ENCODE assay signal across 1 cellular context in the genomic region with DNA sequence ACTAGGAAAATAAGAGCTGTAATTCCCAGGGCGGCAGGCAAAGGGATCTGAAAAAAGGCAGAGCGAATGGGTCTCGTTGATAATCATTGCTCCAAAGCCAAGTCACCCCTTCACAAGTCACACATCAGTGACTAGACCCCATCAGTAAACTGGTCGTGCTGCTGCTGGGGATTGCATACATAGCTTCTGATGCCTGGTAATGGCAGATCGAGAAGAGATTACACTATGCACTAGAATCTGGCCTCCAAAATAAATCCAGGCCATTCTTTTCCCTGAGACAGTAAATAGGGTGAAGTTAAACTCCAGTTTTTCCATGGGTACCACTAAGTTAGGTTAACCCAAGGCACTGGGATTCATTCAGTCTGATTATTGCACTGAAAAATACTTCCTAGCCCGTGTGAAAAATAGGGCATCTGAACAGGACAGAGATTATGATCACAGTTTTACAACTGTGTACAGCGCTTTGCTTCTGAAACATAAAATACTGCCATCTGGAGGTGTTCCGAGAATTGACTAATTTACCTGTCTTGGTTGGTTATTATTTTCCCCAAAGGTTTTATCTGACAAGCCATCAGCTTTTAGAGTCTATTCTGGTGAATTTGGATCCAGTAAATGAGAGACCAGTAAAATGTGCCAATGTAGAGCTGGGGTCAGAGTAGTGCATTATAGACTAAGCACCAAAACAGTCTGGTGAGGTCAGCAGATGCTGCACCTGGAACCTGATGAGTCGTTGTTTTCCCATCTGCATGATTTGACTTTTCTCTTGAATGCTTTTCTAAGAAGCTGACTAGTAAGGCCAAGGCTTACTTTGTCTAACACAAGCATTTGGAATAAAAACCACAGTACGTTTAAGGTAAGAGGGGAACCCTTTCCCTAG.
TF ChIP-seq lines count a peak whose summit lies in the region.

No MANE protein-coding gene starts in this region.

TF ChIP-seq in WTC11, 78 proteins besides CTCF, POLR2A, EP300 and RAD21 (continued from another document):
- TF ChIP-seq, protein P1, sequence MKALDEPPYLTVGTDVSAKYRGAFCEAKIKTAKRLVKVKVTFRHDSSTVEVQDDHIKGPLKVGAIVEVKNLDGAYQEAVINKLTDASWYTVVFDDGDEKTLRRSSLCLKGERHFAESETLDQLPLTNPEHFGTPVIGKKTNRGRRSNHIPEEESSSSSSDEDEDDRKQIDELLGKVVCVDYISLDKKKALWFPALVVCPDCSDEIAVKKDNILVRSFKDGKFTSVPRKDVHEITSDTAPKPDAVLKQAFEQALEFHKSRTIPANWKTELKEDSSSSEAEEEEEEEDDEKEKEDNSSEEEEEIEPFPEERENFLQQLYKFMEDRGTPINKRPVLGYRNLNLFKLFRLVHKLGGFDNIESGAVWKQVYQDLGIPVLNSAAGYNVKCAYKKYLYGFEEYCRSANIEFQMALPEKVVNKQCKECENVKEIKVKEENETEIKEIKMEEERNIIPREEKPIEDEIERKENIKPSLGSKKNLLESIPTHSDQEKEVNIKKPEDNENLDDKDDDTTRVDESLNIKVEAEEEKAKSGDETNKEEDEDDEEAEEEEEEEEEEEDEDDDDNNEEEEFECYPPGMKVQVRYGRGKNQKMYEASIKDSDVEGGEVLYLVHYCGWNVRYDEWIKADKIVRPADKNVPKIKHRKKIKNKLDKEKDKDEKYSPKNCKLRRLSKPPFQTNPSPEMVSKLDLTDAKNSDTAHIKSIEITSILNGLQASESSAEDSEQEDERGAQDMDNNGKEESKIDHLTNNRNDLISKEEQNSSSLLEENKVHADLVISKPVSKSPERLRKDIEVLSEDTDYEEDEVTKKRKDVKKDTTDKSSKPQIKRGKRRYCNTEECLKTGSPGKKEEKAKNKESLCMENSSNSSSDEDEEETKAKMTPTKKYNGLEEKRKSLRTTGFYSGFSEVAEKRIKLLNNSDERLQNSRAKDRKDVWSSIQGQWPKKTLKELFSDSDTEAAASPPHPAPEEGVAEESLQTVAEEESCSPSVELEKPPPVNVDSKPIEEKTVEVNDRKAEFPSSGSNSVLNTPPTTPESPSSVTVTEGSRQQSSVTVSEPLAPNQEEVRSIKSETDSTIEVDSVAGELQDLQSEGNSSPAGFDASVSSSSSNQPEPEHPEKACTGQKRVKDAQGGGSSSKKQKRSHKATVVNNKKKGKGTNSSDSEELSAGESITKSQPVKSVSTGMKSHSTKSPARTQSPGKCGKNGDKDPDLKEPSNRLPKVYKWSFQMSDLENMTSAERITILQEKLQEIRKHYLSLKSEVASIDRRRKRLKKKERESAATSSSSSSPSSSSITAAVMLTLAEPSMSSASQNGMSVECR (CRISPR knock-in tag; IDR thresholded peaks at IDR 0.05; ENCODE audit: borderline replicate concordance): no peak
